8 cellular contexts compared by ENCODE assay signal in the genomic region with DNA sequence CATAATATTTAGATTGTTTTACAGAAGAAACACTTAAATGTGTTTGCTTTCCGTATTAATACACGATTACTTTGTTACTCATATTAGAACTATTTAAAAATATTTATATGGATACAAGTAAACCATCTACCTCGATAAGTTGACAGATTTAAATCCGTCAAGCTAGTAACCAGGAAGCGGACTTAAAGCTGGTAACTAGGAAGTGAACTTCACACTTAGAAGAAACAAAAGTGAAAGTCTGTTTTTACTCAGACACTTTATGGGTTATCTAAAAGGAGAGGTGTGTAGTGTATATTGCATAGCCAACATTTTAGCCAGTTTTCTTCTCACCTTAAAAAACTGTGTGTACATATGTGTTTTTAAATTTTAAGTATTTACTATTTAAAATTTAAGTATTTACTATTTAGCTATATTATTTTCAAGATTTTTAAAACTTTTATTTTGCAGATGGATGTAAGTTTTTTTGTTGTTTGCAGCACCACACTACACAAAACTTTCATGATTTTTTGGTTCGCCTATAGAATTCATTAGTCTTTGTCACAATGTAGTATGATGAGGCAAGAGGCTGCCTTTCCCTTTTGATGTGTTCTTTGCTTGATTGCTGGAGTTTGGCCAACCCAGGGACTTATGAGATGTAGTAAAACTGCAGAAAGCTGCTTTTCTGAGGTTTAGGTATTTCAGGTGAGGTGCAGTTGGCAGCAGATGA.
DNase-seq lines count a peak whose midpoint lies in the region; ATAC-seq and FAIRE-seq lines count a peak whose summit lies in the region.

No MANE protein-coding gene starts in this region.

- H3K36me3 ChIP-seq in ACC112 (ENCODE audit: insufficient read depth, low read length) = no peaks in the 10 kb centered on the region
- H3K36me3 ChIP-seq in mucosa of stomach (ENCODE audit: control insufficient read depth, insufficient read depth, low read length) = no peaks in the 10 kb centered on the region

- H3K27ac ChIP-seq in ACC112 (ENCODE audit: low read depth, low read length) = no peak overlapping the region

- FAIRE-seq in urothelium cell line (lab: Jason Lieb, UNC) = no peak

- H2AFZ ChIP-seq in ACC112 (ENCODE audit: low read length, unreplicated experiment) = no peak overlapping the region

- H3K4me3 ChIP-seq in ACC112 (ENCODE audit: low read depth, low read length) (peak overlapping the region; percentile 88), mucosa of stomach (ENCODE audit: low read length) (peak overlapping the region; percentile 88)

- H3K4me1 ChIP-seq in ACC112 (ENCODE audit: control insufficient read depth, insufficient read depth, low read length, unreplicated experiment) = peaks cover 10% of the 10 kb centered on the region
- H3K4me1 ChIP-seq in mucosa of stomach (ENCODE audit: control insufficient read depth, insufficient read depth, low read length) = peaks cover 9% of the 10 kb centered on the region

- H3K27me3 ChIP-seq in ACC112 (ENCODE audit: insufficient read depth, low read length) = no peaks in the 10 kb centered on the region
- H3K27me3 ChIP-seq in mucosa of stomach (ENCODE audit: control insufficient read depth, insufficient read depth, low read length) = no peaks in the 10 kb centered on the region

- DNase-seq in NCI-H69 (lab: John Stamatoyannopoulos, UW) = peak; percentile 73
- DNase-seq in central memory CD4-positive, alpha-beta T cell = peak; percentile 73
- DNase-seq in urothelium cell line (ENCODE audit: low spot score) = no peak
- no peak for DNase-seq in activated CD8-positive, alpha-beta memory T cell treated with anti-CD3 and anti-CD28 coated beads for 24 hours

- ATAC-seq in GM18508 (IDR thresholded peaks at IDR 0.05; ENCODE audit: insufficient read depth, unreplicated experiment) = peak; percentile 63
- peak; percentile 54 for ATAC-seq in HG02885 (IDR thresholded peaks at IDR 0.05; ENCODE audit: poor library complexity, unreplicated experiment)

- H3K9me3 ChIP-seq in mucosa of stomach (ENCODE audit: control insufficient read depth, low read length) = no peaks in the 10 kb centered on the region

- no peak overlapping the region for H3K9ac ChIP-seq in mucosa of stomach (ENCODE audit: low read length)

- H3K79me2 ChIP-seq in ACC112 (ENCODE audit: control insufficient read depth, insufficient read depth, low read length, unreplicated experiment) = peaks cover 66% of the 10 kb centered on the region

Comparison
In these comparisons a context has a peak if more than half of its experiments do, and no peak if none do; other contexts are left out.
1. DNase-seq: peak in NCI-H69 (single experiment) and central memory CD4-positive, alpha-beta T cell (single experiment); none in urothelium cell line (single experiment) and activated CD8-positive, alpha-beta memory T cell treated with anti-CD3 and anti-CD28 coated beads for 24 hours (single experiment).